In the genomic region with DNA sequence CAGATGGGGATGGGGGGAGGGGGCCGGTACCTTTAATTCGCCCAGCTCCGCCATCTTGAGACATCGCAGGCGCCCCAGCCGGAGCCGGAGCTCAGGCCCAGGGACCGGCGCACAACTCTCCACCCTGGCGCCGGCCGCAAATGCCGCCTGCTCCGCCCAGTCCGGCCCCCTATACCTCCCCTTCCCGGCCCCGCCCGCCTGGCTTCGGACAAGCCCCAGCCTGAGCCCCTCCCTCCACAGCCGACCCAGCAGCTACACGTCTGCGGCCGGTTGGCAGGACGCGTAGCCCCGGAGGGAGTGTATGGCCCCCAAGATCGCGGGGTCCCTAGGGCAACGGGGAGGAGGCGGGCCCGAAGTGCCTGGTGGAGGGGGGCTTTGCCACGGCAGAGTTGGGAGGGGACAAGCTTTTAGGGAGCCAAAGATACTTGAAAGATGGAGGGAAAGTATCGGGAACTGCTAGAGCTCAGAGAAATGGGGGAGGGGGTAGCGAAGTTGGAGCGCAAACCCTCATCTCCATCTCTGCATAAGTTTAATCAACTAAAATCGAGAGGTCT, we compare ENCODE assay signal across 1 cellular context.
TF ChIP-seq lines count a peak whose summit lies in the region.

PIAS3 (minus strand) TSS at position 145 of the 554 bp plus-strand sequence; CDS start at position 54, 91 bp downstream.

TF ChIP-seq in K562, 482 proteins besides CTCF, POLR2A, EP300 and RAD21 (continued from another document and continues in another):
- TF ChIP-seq NBN (IDR thresholded peaks at IDR 0.05; ENCODE audit: low read depth) (0 out of 2 replicates have a peak, but pooled peaks have one; percentile 24), ZKSCAN1 (IDR thresholded peaks at IDR 0.05; ENCODE audit: low read depth, low read length) (0 out of 2 replicates have a peak, but pooled peaks have one; percentile 21), LCOR (CRISPR knock-in tag; IDR thresholded peaks at IDR 0.05) (peak; percentile 73; the same call in 1 of the 2 replicates), ETS1 (conservative IDR thresholded peaks at IDR 0.05; ENCODE audit: control insufficient read depth, low read depth, low read length) (peak; percentile 54; the same call in 1 of the 2 replicates), TCFL5 (CRISPR knock-in tag; conservative IDR thresholded peaks at IDR 0.05) (no peak), HDAC2 (IDR thresholded peaks at IDR 0.05) (peak; percentile 54; the same call in 1 of the 2 replicates), ZNF197 (CRISPR knock-in tag; IDR thresholded peaks at IDR 0.05; ENCODE audit: low read depth) (no peak), CCAR2 (IDR thresholded peaks at IDR 0.05; ENCODE audit: low read depth, low read length) (no peak), TCF3 (CRISPR knock-in tag; IDR thresholded peaks at IDR 0.05) (no peak), BRD4 (IDR thresholded peaks at IDR 0.05) (no peak), CHD1 (IDR thresholded peaks at IDR 0.05; ENCODE audit: low read length) (no peak), SP2 (IDR thresholded peaks at IDR 0.05; ENCODE audit: extremely low read depth, low read depth, low read length, poor library complexity, severe bottlenecking) (no peak), STAG1 (CRISPR knock-in tag; IDR thresholded peaks at IDR 0.05; ENCODE audit: borderline replicate concordance) (no peak), YBX1 (IDR thresholded peaks at IDR 0.05) (no peak), ZNF75A (CRISPR knock-in tag; IDR thresholded peaks at IDR 0.05) (no peak), TEAD2 (tag; IDR thresholded peaks at IDR 0.05) (no peak), CXXC5 (CRISPR knock-in tag; IDR thresholded peaks at IDR 0.05) (peak; percentile 47), PCBP1 (IDR thresholded peaks at IDR 0.05; ENCODE audit: low read depth, low read length, poor library complexity, severe bottlenecking) (peak; percentile 85), U2AF1 (optimal IDR thresholded peaks at IDR 0.05; ENCODE audit: low read depth, low read length) (peak; percentile 58), TAF9B (IDR thresholded peaks at IDR 0.05; ENCODE audit: partially characterized antibody) (no peak), ZC3H11A (IDR thresholded peaks at IDR 0.05; ENCODE audit: low read depth, low read length) (no peak), ARHGAP35 (IDR thresholded peaks at IDR 0.05; ENCODE audit: partially characterized antibody) (no peak), MAZ (CRISPR knock-in tag; conservative IDR thresholded peaks at IDR 0.05 in 1 of 2, IDR thresholded peaks at IDR 0.05 in 1 of 2) (peak; percentile 91 to 97), E2F3 (CRISPR knock-in tag; IDR thresholded peaks at IDR 0.05) (peak; percentile 9; the same call in 1 of the 2 replicates), FOXK1 (CRISPR knock-in tag; IDR thresholded peaks at IDR 0.05; ENCODE audit: borderline replicate concordance) (peak; percentile 63; the same call in 1 of the 2 replicates), GABPA (tag; conservative IDR thresholded peaks at IDR 0.05; ENCODE audit: low read depth) (0 out of 2 replicates have a peak, but pooled peaks have one; percentile 21), PCBP2 (IDR thresholded peaks at IDR 0.05; ENCODE audit: low read depth, low read length, poor library complexity, severe bottlenecking) (no peak), ZNF140 (CRISPR knock-in tag; IDR thresholded peaks at IDR 0.05) (no peak), ZNF830 (CRISPR knock-in tag; IDR thresholded peaks at IDR 0.05) (0 out of 2 replicates have a peak, but pooled peaks have one; percentile 39), XRCC5 (IDR thresholded peaks at IDR 0.05; ENCODE audit: low read depth, low read length) (0 out of 2 replicates have a peak, but pooled peaks have one; percentile 66), MYC (IDR thresholded peaks at IDR 0.05; ENCODE audit: low read depth, low read length) (no peak; the same call in 1 of the 2 replicates), MYC (CRISPR knock-in tag; IDR thresholded peaks at IDR 0.05; ENCODE audit: borderline replicate concordance, low read depth) (no peak), MLLT1 (IDR thresholded peaks at IDR 0.05) (no peak), GABPB1 (CRISPR knock-in tag; IDR thresholded peaks at IDR 0.05) (peak; percentile 37; the same call in 1 of the 2 replicates), SOX6 (IDR thresholded peaks at IDR 0.05) (no peak), NR3C1 (CRISPR knock-in tag; IDR thresholded peaks at IDR 0.05) (no peak), TAF1 (IDR thresholded peaks at IDR 0.05; ENCODE audit: control insufficient read depth, extremely low read depth, insufficient read depth, low read length, severe bottlenecking) (peak; percentile 42), ARID4B (CRISPR knock-in tag; IDR thresholded peaks at IDR 0.05) (peak; percentile 15; the same call in 1 of the 2 replicates), GTF2A2 (tag; IDR thresholded peaks at IDR 0.05) (no peak), ZFPM2 (CRISPR knock-in tag; IDR thresholded peaks at IDR 0.05) (no peak), SMARCA5 (IDR thresholded peaks at IDR 0.05) (no peak), ZNF77 (CRISPR knock-in tag; IDR thresholded peaks at IDR 0.05) (no peak), NRF1 (conservative IDR thresholded peaks at IDR 0.05 in 1 of 2, IDR thresholded peaks at IDR 0.05 in 1 of 2) (peak; percentile 74 to 77), SMARCC2 (IDR thresholded peaks at IDR 0.05; ENCODE audit: low read depth) (0 out of 2 replicates have a peak, but pooled peaks have one; percentile 48), CC2D1A (IDR thresholded peaks at IDR 0.05) (peak; percentile 18; the same call in 1 of the 2 replicates), HNRNPLL (IDR thresholded peaks at IDR 0.05; ENCODE audit: low read depth, low read length, poor library complexity, severe bottlenecking) (peak; percentile 79), ZNF444 (CRISPR knock-in tag; IDR thresholded peaks at IDR 0.05) (0 out of 2 replicates have a peak, but pooled peaks have one; percentile 9), ZBTB17 (CRISPR knock-in tag; IDR thresholded peaks at IDR 0.05) (0 out of 2 replicates have a peak, but pooled peaks have one; percentile 33)
- TF ChIP-seq, protein P1, sequence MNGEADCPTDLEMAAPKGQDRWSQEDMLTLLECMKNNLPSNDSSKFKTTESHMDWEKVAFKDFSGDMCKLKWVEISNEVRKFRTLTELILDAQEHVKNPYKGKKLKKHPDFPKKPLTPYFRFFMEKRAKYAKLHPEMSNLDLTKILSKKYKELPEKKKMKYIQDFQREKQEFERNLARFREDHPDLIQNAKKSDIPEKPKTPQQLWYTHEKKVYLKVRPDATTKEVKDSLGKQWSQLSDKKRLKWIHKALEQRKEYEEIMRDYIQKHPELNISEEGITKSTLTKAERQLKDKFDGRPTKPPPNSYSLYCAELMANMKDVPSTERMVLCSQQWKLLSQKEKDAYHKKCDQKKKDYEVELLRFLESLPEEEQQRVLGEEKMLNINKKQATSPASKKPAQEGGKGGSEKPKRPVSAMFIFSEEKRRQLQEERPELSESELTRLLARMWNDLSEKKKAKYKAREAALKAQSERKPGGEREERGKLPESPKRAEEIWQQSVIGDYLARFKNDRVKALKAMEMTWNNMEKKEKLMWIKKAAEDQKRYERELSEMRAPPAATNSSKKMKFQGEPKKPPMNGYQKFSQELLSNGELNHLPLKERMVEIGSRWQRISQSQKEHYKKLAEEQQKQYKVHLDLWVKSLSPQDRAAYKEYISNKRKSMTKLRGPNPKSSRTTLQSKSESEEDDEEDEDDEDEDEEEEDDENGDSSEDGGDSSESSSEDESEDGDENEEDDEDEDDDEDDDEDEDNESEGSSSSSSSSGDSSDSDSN (IDR thresholded peaks at IDR 0.05; ENCODE audit: borderline replicate concordance in 1 of 2, low read depth in 2 of 2, low read length in 2 of 2) = peak in 1 of 2 experiments; percentile 36; a peak in 1 of 4 replicates
- TF ChIP-seq, protein P2, sequence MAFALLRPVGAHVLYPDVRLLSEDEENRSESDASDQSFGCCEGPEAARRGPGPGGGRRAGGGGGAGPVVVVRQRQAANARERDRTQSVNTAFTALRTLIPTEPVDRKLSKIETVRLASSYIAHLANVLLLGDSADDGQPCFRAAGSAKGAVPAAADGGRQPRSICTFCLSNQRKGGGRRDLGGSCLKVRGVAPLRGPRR (CRISPR knock-in tag; IDR thresholded peaks at IDR 0.05) = no peak
- TF ChIP-seq, protein P3, sequence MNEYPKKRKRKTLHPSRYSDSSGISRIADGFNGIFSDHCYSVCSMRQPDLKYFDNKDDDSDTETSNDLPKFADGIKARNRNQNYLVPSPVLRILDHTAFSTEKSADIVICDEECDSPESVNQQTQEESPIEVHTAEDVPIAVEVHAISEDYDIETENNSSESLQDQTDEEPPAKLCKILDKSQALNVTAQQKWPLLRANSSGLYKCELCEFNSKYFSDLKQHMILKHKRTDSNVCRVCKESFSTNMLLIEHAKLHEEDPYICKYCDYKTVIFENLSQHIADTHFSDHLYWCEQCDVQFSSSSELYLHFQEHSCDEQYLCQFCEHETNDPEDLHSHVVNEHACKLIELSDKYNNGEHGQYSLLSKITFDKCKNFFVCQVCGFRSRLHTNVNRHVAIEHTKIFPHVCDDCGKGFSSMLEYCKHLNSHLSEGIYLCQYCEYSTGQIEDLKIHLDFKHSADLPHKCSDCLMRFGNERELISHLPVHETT (CRISPR knock-in tag; conservative IDR thresholded peaks at IDR 0.05 in 1 of 2, IDR thresholded peaks at IDR 0.05 in 1 of 2) = no peak
